1 cellular context compared by ENCODE assay signal in the genomic region with DNA sequence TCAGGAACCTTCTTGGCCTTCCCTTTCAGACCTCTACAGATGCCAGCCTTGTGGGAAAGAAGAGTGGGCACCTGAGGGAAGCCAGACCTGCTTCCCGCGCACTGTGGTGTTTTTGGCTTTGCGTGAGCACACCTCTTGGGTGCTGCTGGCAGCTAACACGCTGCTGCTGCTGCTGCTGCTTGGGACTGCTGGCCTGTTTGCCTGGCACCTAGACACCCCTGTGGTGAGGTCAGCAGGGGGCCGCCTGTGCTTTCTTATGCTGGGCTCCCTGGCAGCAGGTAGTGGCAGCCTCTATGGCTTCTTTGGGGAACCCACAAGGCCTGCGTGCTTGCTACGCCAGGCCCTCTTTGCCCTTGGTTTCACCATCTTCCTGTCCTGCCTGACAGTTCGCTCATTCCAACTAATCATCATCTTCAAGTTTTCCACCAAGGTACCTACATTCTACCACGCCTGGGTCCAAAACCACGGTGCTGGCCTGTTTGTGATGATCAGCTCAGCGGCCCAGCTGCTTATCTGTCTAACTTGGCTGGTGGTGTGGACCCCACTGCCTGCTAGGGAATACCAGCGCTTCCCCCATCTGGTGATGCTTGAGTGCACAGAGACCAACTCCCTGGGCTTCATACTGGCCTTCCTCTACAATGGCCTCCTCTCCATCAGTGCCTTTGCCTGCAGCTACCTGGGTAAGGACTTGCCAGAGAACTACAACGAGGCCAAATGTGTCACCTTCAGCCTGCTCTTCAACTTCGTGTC.
TF ChIP-seq lines count a peak whose summit lies in the region.

No MANE protein-coding gene starts in this region.

TF ChIP-seq in IMR-90, 13 proteins besides CTCF, POLR2A, EP300 and RAD21:
- TF ChIP-seq CEBPB (IDR thresholded peaks at IDR 0.05; ENCODE audit: low read depth, low read length), result no peak
- TF ChIP-seq BHLHE40 (IDR thresholded peaks at IDR 0.05; ENCODE audit: low read depth, low read length), result no peak
- no peak for TF ChIP-seq SMC3 (IDR thresholded peaks at IDR 0.05; ENCODE audit: low read depth, low read length)
- TF ChIP-seq MAFK (IDR thresholded peaks at IDR 0.05; ENCODE audit: low read depth, low read length), result no peak
- TF ChIP-seq, protein P1, sequence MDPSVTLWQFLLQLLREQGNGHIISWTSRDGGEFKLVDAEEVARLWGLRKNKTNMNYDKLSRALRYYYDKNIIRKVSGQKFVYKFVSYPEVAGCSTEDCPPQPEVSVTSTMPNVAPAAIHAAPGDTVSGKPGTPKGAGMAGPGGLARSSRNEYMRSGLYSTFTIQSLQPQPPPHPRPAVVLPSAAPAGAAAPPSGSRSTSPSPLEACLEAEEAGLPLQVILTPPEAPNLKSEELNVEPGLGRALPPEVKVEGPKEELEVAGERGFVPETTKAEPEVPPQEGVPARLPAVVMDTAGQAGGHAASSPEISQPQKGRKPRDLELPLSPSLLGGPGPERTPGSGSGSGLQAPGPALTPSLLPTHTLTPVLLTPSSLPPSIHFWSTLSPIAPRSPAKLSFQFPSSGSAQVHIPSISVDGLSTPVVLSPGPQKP (IDR thresholded peaks at IDR 0.05; ENCODE audit: borderline replicate concordance, low read depth, low read length), result no peak
- TF ChIP-seq NFE2L2 (IDR thresholded peaks at IDR 0.05; ENCODE audit: low read depth, low read length), result no peak
- no peak for TF ChIP-seq MAZ (IDR thresholded peaks at IDR 0.05; ENCODE audit: borderline replicate concordance, low read depth, low read length)
- no peak for TF ChIP-seq MXI1 (IDR thresholded peaks at IDR 0.05; ENCODE audit: borderline replicate concordance, low read depth, low read length)
- TF ChIP-seq, protein P2, sequence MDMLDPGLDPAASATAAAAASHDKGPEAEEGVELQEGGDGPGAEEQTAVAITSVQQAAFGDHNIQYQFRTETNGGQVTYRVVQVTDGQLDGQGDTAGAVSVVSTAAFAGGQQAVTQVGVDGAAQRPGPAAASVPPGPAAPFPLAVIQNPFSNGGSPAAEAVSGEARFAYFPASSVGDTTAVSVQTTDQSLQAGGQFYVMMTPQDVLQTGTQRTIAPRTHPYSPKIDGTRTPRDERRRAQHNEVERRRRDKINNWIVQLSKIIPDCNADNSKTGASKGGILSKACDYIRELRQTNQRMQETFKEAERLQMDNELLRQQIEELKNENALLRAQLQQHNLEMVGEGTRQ (IDR thresholded peaks at IDR 0.05; ENCODE audit: low read depth, low read length), result no peak
- no peak for TF ChIP-seq CHD1 (IDR thresholded peaks at IDR 0.05; ENCODE audit: low read depth, low read length)
- no peak for TF ChIP-seq FOS (IDR thresholded peaks at IDR 0.05; ENCODE audit: low read depth, low read length)
- no peak for TF ChIP-seq RFX5 (IDR thresholded peaks at IDR 0.05; ENCODE audit: low read depth, low read length)
- no peak for TF ChIP-seq RCOR1 (IDR thresholded peaks at IDR 0.05; ENCODE audit: insufficient replicate concordance, low read length)
TF ChIP-seq in IMR-90: peak in this region for 0.
